1 cellular context compared by ENCODE assay signal in the genomic region with DNA sequence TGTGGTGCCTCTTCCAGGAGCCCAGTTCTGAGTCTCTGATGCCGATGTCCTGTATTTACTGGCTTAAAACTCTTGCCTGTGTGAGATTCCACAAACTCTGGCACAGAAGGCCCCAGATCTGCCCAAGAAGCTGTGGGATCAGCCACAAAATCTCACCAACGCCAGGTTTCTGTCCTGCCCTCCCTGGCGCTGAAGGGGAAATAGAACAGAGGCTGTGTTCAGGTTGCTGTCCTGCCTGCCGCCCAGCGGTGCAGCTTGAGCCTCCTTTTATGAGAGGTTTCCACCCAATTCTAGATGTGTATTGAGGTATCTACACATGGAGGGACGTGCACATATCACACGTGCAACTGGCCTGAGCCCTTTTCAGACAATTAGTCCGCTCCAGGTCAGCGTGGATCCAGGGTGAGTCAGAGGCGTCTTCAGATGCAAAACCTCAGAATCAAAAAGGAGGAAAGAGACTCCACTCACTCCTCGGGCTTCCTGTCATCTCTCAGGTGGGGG.
TF ChIP-seq lines count a peak whose summit lies in the region.

No MANE protein-coding gene starts in this region.

TF ChIP-seq in H1, 55 proteins besides CTCF, POLR2A, EP300 and RAD21:
- TF ChIP-seq POU5F1 (IDR thresholded peaks at IDR 0.05; ENCODE audit: low read depth, low read length) = no peak
